Comparison of ENCODE assay signal across 28 cellular contexts in the genomic region with DNA sequence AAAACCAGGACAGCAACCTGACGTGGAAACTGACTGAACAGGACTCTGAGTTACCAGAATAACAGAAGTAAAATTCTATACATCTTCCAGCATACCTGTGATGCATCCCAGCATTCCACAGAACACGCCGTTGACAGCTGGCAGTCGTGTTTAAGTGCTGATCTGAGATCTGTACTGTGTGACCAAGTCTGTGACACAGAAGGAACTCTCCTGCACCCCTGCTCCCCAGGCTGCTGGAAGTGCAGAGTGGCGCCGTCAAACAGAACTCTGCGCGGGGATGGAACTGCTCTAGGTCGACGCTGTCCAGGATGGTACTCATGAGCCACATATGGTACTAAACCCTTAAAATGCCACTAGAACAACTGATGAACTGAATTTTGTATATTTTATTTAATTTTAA. TPM values are rescaled to one million over a fixed set of nuclear protein-coding genes. Genes with fewer than 3 reads are reported as not detected.
DNase-seq lines count a peak whose midpoint lies in the region; ATAC-seq, FAIRE-seq and TF ChIP-seq lines count a peak whose summit lies in the region.
"Had no signal": no experiment of that assay in that cellular context is flagged by ENCODE, and none has a peak within 500 bp of the region (broad histone marks: within the 10 kb centered on the region; RNA-seq: fewer than 3 reads in every experiment).

No MANE protein-coding gene starts in this region.

- H3K27me3 ChIP-seq in BLaER1 treated with 17β-estradiol and CSF1 and Interleukin-3, amounts not matched to agents 10 nM and 100 nM, result no peaks in the 10 kb centered on the region
- H3K27me3 ChIP-seq in astrocyte (ENCODE audit: insufficient read depth, low read length) (no peaks in the 10 kb centered on the region), liver (ENCODE audit: control insufficient read depth in 4 of 4, insufficient read depth in 4 of 4, low read length in 3 of 4) (no peaks in the 10 kb centered on the region)
- H3K27me3 ChIP-seq: foreskin keratinocyte, heart right ventricle, thyroid gland had no signal

- intact Hi-C loops in posterior vena cava (cut with DNase I), result no loop called here

- no peak overlapping the region for H3K4me3 ChIP-seq in BLaER1 treated with 17β-estradiol and CSF1 and Interleukin-3, amounts not matched to agents 10 nM and 100 nM
- H3K4me3 ChIP-seq in astrocyte (ENCODE audit: insufficient read depth, low read depth, low read length) (no peak overlapping the region), liver (ENCODE audit: low read depth in 1 of 3, low read length in 3 of 3) (no peak overlapping the region)
- H3K4me3 ChIP-seq: heart right ventricle, lower lobe of right lung, thyroid gland had no signal

- peaks cover 38% of the 10 kb centered on the region for H3K4me1 Mint-ChIP-seq in astrocyte (ENCODE audit: low read depth, unreplicated experiment)
- H3K4me1 Mint-ChIP-seq: WTC11 had no signal

- H3K36me3 Mint-ChIP-seq in astrocyte (ENCODE audit: low read depth, unreplicated experiment), result peaks cover 3% of the 10 kb centered on the region
- H3K36me3 Mint-ChIP-seq: natural killer cell had no signal

- DNase-seq in astrocyte (ENCODE audit: low read depth) (no peak), posterior vena cava (ENCODE audit: low spot score) (peak; percentile 45), GM03348 (ENCODE audit: low spot score) (no peak), GM19238 (ENCODE audit: insufficient read length, low spot score) (no peak)
- DNase-seq: activated CD4-positive, alpha-beta T cell treated with anti-CD3 and anti-CD28 coated beads, Interleukin-2, amount 10 ng/mL, durations not matched to agents 24 days and 14 days; activated naive CD8-positive, alpha-beta T cell treated with anti-CD3 and anti-CD28 coated beads for 36 hours; central memory CD4-positive, alpha-beta T cell; cortex of kidney; heart right ventricle; natural killer cell; NCI-H146; NCI-H345; NCI-H69; retina; SHP77 treated with DMSO at 0.1 percent for 48 hours; stimulated activated CD4-positive, alpha-beta T cell treated with anti-CD3 and anti-CD28 coated beads, Interleukin-1b, Interleukin-23, amount 100 ng/mL, for 48 hours; thyroid gland had no signal

- peaks cover 0 to 5% (median 0%) of the 10 kb centered on the region in 11 experiments; a peak in 1 of 22 replicates for H4K20me1 ChIP-seq in BLaER1 treated with 17β-estradiol and CSF1 and Interleukin-3, amounts not matched to agents 10 nM and 100 nM
- H4K20me1 ChIP-seq in astrocyte (ENCODE audit: insufficient read depth, low read length), result no peaks in the 10 kb centered on the region

- H2AFZ ChIP-seq in astrocyte (ENCODE audit: low read depth, low read length), result no peak overlapping the region

- H3K27ac Mint-ChIP-seq in astrocyte (ENCODE audit: unreplicated experiment), result peak overlapping the region; percentile 85
- H3K27ac Mint-ChIP-seq: activated CD4-positive, alpha-beta T cell treated with anti-CD3 and anti-CD28 coated beads, Interleukin-2, amount 10 ng/mL, durations not matched to agents 24 days and 14 days; activated naive CD8-positive, alpha-beta T cell treated with anti-CD3 and anti-CD28 coated beads for 36 hours had no signal

- no peaks in the 10 kb centered on the region for H3K27me3 Mint-ChIP-seq in astrocyte (ENCODE audit: low read depth, unreplicated experiment)
- H3K27me3 Mint-ChIP-seq: activated CD4-positive, alpha-beta T cell treated with anti-CD3 and anti-CD28 coated beads, Interleukin-2, amount 10 ng/mL, durations not matched to agents 24 days and 14 days; activated naive CD8-positive, alpha-beta T cell treated with anti-CD3 and anti-CD28 coated beads for 36 hours; IgD-negative memory B cell had no signal

- peak overlapping the region in 8 of 11 experiments; percentile 43 to 82 (median 71); a peak in 12 of 22 replicates for H3K27ac ChIP-seq in BLaER1 treated with 17β-estradiol and CSF1 and Interleukin-3, amounts not matched to agents 10 nM and 100 nM
- H3K27ac ChIP-seq in astrocyte (ENCODE audit: low read depth, low read length) (peak overlapping the region; percentile 96), liver (ENCODE audit: low read depth in 1 of 2, low read length in 2 of 2) (peak overlapping the region; percentile 91 to 94)
- H3K27ac ChIP-seq: foreskin keratinocyte had no signal

- peaks cover 79 to 91% (median 88%) of the 10 kb centered on the region in 10 experiments for H3K4me1 ChIP-seq in BLaER1 treated with 17β-estradiol and CSF1 and Interleukin-3, amounts not matched to agents 10 nM and 100 nM
- H3K4me1 ChIP-seq in astrocyte (ENCODE audit: insufficient read depth, low read length) (peaks cover 55% of the 10 kb centered on the region), liver (ENCODE audit: control insufficient read depth in 4 of 4, insufficient read depth in 4 of 4, low read length in 3 of 4) (peaks cover 24 to 66% (median 40%) of the 10 kb centered on the region in 4 donors)
- H3K4me1 ChIP-seq: foreskin keratinocyte had no signal

- ATAC-seq in HG03280 (IDR thresholded peaks at IDR 0.05; ENCODE audit: unreplicated experiment) (no peak), HG02610 (IDR thresholded peaks at IDR 0.05; ENCODE audit: unreplicated experiment) (no peak)
- ATAC-seq: esophagus mucosa, foreskin keratinocyte, natural killer cell, Panc1, WTC11 had no signal

- H3K9me3 ChIP-seq in BLaER1 treated with 17β-estradiol and CSF1 and Interleukin-3, amounts not matched to agents 10 nM and 100 nM (replicated peaks in 1 of 11), result no peaks in the 10 kb centered on the region
- H3K9me3 ChIP-seq in astrocyte (ENCODE audit: insufficient read depth, low read depth, low read length) (no peaks in the 10 kb centered on the region), liver (ENCODE audit: control insufficient read depth in 4 of 4, low read length in 3 of 4) (no peaks in the 10 kb centered on the region)
- H3K9me3 ChIP-seq: heart right ventricle, lower lobe of right lung, thyroid gland had no signal

- no peak overlapping the region for H3K9ac ChIP-seq in BLaER1 treated with 17β-estradiol and CSF1 and Interleukin-3, amounts not matched to agents 10 nM and 100 nM
- H3K9ac ChIP-seq in astrocyte (ENCODE audit: low read length) (peak overlapping the region; percentile 76), liver (ENCODE audit: low read depth in 1 of 2, low read length in 2 of 2) (peak overlapping the region in 1 of 2 donors; percentile 33)

- TF ChIP-seq CTCF in astrocyte (IDR thresholded peaks at IDR 0.05; ENCODE audit: insufficient read depth, low read depth, low read length), result no peak
- TF ChIP-seq CTCF in liver (IDR thresholded peaks at IDR 0.05; ENCODE audit: low read depth, low read length, missing input control), result no peak

- peaks cover 3 to 29% (median 12%) of the 10 kb centered on the region in 11 experiments; a peak in 20 of 22 replicates for H3K36me3 ChIP-seq in BLaER1 treated with 17β-estradiol and CSF1 and Interleukin-3, amounts not matched to agents 10 nM and 100 nM
- peaks cover 4% of the 10 kb centered on the region for H3K36me3 ChIP-seq in astrocyte (ENCODE audit: insufficient read depth, low read length)
- no peaks in the 10 kb centered on the region for H3K36me3 ChIP-seq in liver (ENCODE audit: control insufficient read depth in 4 of 4, insufficient read depth in 3 of 4, low read depth in 1 of 4, low read length in 3 of 4)
- H3K36me3 ChIP-seq: thyroid gland had no signal

- WGBS in liver, result 86% methylated on average over 10 of the region's 10 CpGs

- peak overlapping the region in 5 of 11 experiments; percentile 66 to 87 (median 83); a peak in 9 of 22 replicates for H3K4me2 ChIP-seq in BLaER1 treated with 17β-estradiol and CSF1 and Interleukin-3, amounts not matched to agents 10 nM and 100 nM
- H3K4me2 ChIP-seq in astrocyte (ENCODE audit: low read length), result peak overlapping the region; percentile 69

- no peak overlapping the region for H3K4me3 Mint-ChIP-seq in astrocyte (ENCODE audit: unreplicated experiment)
- H3K4me3 Mint-ChIP-seq: activated CD4-positive, alpha-beta T cell treated with anti-CD3 and anti-CD28 coated beads, Interleukin-2, amount 10 ng/mL, durations not matched to agents 24 days and 14 days; activated naive CD8-positive, alpha-beta T cell treated with anti-CD3 and anti-CD28 coated beads for 36 hours; IgD-negative memory B cell; natural killer cell; WTC11 had no signal

- FAIRE-seq in astrocyte (lab: Jason Lieb, UNC), result no peak
- FAIRE-seq: GM12891 had no signal

- H3K9me3 Mint-ChIP-seq in astrocyte (ENCODE audit: unreplicated experiment), result no peaks in the 10 kb centered on the region
- H3K9me3 Mint-ChIP-seq: activated CD4-positive, alpha-beta T cell treated with anti-CD3 and anti-CD28 coated beads, Interleukin-2, amount 10 ng/mL, durations not matched to agents 24 days and 14 days; activated naive CD8-positive, alpha-beta T cell treated with anti-CD3 and anti-CD28 coated beads for 36 hours; IgD-negative memory B cell; natural killer cell; WTC11 had no signal

- no peak for TF ChIP-seq RAD21 in liver (IDR thresholded peaks at IDR 0.05)

- H3K79me2 ChIP-seq in astrocyte (ENCODE audit: insufficient read depth, low read length), result no peaks in the 10 kb centered on the region

TF ChIP-seq in liver, 16 proteins besides CTCF, POLR2A, EP300 and RAD21 (continues in another document):
- no peak for TF ChIP-seq FOXA2 (IDR thresholded peaks at IDR 0.05)
- no peak for TF ChIP-seq RXRA (IDR thresholded peaks at IDR 0.05)
- TF ChIP-seq FOXA1 (IDR thresholded peaks at IDR 0.05), result no peak
- TF ChIP-seq, protein P1, sequence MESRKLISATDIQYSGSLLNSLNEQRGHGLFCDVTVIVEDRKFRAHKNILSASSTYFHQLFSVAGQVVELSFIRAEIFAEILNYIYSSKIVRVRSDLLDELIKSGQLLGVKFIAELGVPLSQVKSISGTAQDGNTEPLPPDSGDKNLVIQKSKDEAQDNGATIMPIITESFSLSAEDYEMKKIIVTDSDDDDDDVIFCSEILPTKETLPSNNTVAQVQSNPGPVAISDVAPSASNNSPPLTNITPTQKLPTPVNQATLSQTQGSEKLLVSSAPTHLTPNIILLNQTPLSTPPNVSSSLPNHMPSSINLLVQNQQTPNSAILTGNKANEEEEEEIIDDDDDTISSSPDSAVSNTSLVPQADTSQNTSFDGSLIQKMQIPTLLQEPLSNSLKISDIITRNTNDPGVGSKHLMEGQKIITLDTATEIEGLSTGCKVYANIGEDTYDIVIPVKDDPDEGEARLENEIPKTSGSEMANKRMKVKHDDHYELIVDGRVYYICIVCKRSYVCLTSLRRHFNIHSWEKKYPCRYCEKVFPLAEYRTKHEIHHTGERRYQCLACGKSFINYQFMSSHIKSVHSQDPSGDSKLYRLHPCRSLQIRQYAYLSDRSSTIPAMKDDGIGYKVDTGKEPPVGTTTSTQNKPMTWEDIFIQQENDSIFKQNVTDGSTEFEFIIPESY (IDR thresholded peaks at IDR 0.05), result no peak
- no peak for TF ChIP-seq EGR1 (IDR thresholded peaks at IDR 0.05; ENCODE audit: low read depth in 2 of 2)
- no peak for TF ChIP-seq HNF4A (conservative IDR thresholded peaks at IDR 0.05)

RNA-seq across cellular contexts. Expression of a gene that starts 0.8 kb away (rescaled TPM):
- 23.3 and 30.9 TPM in 2 replicates for total RNA-seq in astrocyte
- total RNA-seq in liver, result 10 to 100 TPM in 1 of 2 donors, 1 to 10 TPM in 1; 6.5 to 13.9 TPM
- polyA plus RNA-seq in liver, result 10 to 100 TPM; 10.3 to 17.7 TPM
- total RNA-seq in posterior vena cava, result 10 to 100 TPM; 18.2 to 25.6 TPM

RNA-seq across cellular contexts. Expression of a gene that starts 44.3 kb away (rescaled TPM):
- total RNA-seq in astrocyte (44.5 and 46.7 TPM in 2 replicates), liver (10 to 100 TPM; 11.8 to 17.1 TPM), posterior vena cava (10 to 100 TPM; 22.3 to 22.8 TPM)
- polyA plus RNA-seq in liver, result 1 to 10 TPM; 4.6 to 4.8 TPM
